1 cellular context compared by ENCODE assay signal in genomic region chr19:38250821-38251563, GRCh38.
TF ChIP-seq lines count a peak whose summit lies in the region.

No MANE protein-coding gene starts in this region.

TF ChIP-seq in HepG2, 621 proteins besides CTCF, POLR2A, EP300 and RAD21 (continues in another document):
- no peak for TF ChIP-seq SSRP1 (CRISPR knock-in tag; IDR thresholded peaks at IDR 0.05)
- TF ChIP-seq ZMAT5 (CRISPR knock-in tag; IDR thresholded peaks at IDR 0.05; ENCODE audit: borderline replicate concordance, low read depth) = no peak
- TF ChIP-seq CCDC6 (CRISPR knock-in tag; IDR thresholded peaks at IDR 0.05) = no peak
- TF ChIP-seq ZNF513 (CRISPR knock-in tag; conservative IDR thresholded peaks at IDR 0.05) = no peak
- no peak for TF ChIP-seq ZNF784 (CRISPR knock-in tag; IDR thresholded peaks at IDR 0.05; ENCODE audit: borderline replicate concordance)
- TF ChIP-seq RORA (CRISPR knock-in tag; IDR thresholded peaks at IDR 0.05) = no peak
- no peak for TF ChIP-seq ZBTB39 (CRISPR knock-in tag; IDR thresholded peaks at IDR 0.05)
- TF ChIP-seq ATF2 (CRISPR knock-in tag; IDR thresholded peaks at IDR 0.05) = no peak; the same call in 1 of the 2 replicates
- peak; percentile 96 for TF ChIP-seq NR2F6 (IDR thresholded peaks at IDR 0.05)
- TF ChIP-seq NR2F6 (CRISPR knock-in tag; IDR thresholded peaks at IDR 0.05) = peak; percentile 93
- TF ChIP-seq HINFP (CRISPR knock-in tag; IDR thresholded peaks at IDR 0.05; ENCODE audit: low read depth) = no peak
- no peak for TF ChIP-seq ZNF207 (IDR thresholded peaks at IDR 0.05; ENCODE audit: borderline replicate concordance)
- TF ChIP-seq HIVEP1 (CRISPR knock-in tag; IDR thresholded peaks at IDR 0.05) = no peak
- no peak for TF ChIP-seq SP4 (CRISPR knock-in tag; IDR thresholded peaks at IDR 0.05)
- peak; percentile 91 for TF ChIP-seq TCF7 (IDR thresholded peaks at IDR 0.05; ENCODE audit: low read depth)
- no peak for TF ChIP-seq POGZ (CRISPR knock-in tag; IDR thresholded peaks at IDR 0.05)
- no peak for TF ChIP-seq ATM (IDR thresholded peaks at IDR 0.05; ENCODE audit: borderline replicate concordance)
- TF ChIP-seq ETS1 (CRISPR knock-in tag; IDR thresholded peaks at IDR 0.05) = no peak
- TF ChIP-seq RNF2 (conservative IDR thresholded peaks at IDR 0.05; ENCODE audit: low read depth) = no peak
- TF ChIP-seq ATF4 (CRISPR knock-in tag; IDR thresholded peaks at IDR 0.05) = 0 out of 4 replicates have a peak, but pooled peaks of 1 of the 2 experiments have one; percentile 32
- TF ChIP-seq GABPA (IDR thresholded peaks at IDR 0.05; ENCODE audit: low read depth, low read length) = no peak
- no peak for TF ChIP-seq GABPA (CRISPR knock-in tag; IDR thresholded peaks at IDR 0.05; ENCODE audit: low read depth)
- no peak for TF ChIP-seq THAP9 (CRISPR knock-in tag; IDR thresholded peaks at IDR 0.05; ENCODE audit: borderline replicate concordance)
- no peak for TF ChIP-seq SP1 (IDR thresholded peaks at IDR 0.05)
- no peak for TF ChIP-seq SP1 (CRISPR knock-in tag; IDR thresholded peaks at IDR 0.05)
- no peak for TF ChIP-seq ZNF251 (CRISPR knock-in tag; IDR thresholded peaks at IDR 0.05)
- TF ChIP-seq ZBTB8A (CRISPR knock-in tag; IDR thresholded peaks at IDR 0.05; ENCODE audit: borderline replicate concordance, low read depth) = no peak
- no peak for TF ChIP-seq ZBTB34 (CRISPR knock-in tag; IDR thresholded peaks at IDR 0.05)
- no peak for TF ChIP-seq ZNF292 (CRISPR knock-in tag; IDR thresholded peaks at IDR 0.05; ENCODE audit: borderline replicate concordance, low read depth)
- TF ChIP-seq PBX2 (CRISPR knock-in tag; IDR thresholded peaks at IDR 0.05) = no peak
- TF ChIP-seq MXD4 (CRISPR knock-in tag; IDR thresholded peaks at IDR 0.05) = no peak
- TF ChIP-seq ZHX2 (IDR thresholded peaks at IDR 0.05; ENCODE audit: low read depth) = no peak
- TF ChIP-seq ZHX2 (CRISPR knock-in tag; IDR thresholded peaks at IDR 0.05; ENCODE audit: borderline replicate concordance) = no peak
- no peak for TF ChIP-seq HNRNPLL (IDR thresholded peaks at IDR 0.05; ENCODE audit: low read depth, low read length, poor library complexity, severe bottlenecking)
